Comparison of ENCODE assay signal across 21 cellular contexts in genomic region chr11:92277871-92278270, GRCh38. TPM values are rescaled to one million over a fixed set of nuclear protein-coding genes. Genes with fewer than 3 reads are reported as not detected.
"Had no signal": no experiment of that assay in that cellular context is flagged by ENCODE, and none has a peak within 500 bp of the region (broad histone marks: within the 10 kb centered on the region; RNA-seq: fewer than 3 reads in every experiment).

No MANE protein-coding gene starts in this region.

- H3K4me1 ChIP-seq: body of pancreas, left ventricle myocardium inferior, pancreas had no signal

- ATAC-seq: activated T-cell treated with anti-CD3 and anti-CD28 coated beads, Interleukin-2, amount 50 U/mL, for 72 hours; body of pancreas; natural killer cell treated with Interleukin-12 subunit alpha and Interleukin-12 subunit beta and Interleukin-15 and Interleukin-18, amount 100 ng/mL, for 72 hours; pancreas; right cardiac atrium; stimulated activated naive CD8-positive, alpha-beta T cell treated with anti-CD3 and anti-CD28 coated beads, Interleukin-15, Interleukin-2, amounts not matched to agents 100 U/mL and 50 U/mL, for 24 hours had no signal

- H3K4me3 ChIP-seq: body of pancreas, left ventricle myocardium inferior, pancreas had no signal

- H3K27ac Mint-ChIP-seq: activated CD4-positive, alpha-beta memory T cell treated with anti-CD3 and anti-CD28 coated beads for 36 hours; activated naive CD4-positive, alpha-beta T cell treated with anti-CD3 and anti-CD28 coated beads for 36 hours; activated T-cell treated with anti-CD3 and anti-CD28 coated beads, Interleukin-2, amount 50 U/mL, for 72 hours; natural killer cell treated with Interleukin-12 subunit alpha and Interleukin-12 subunit beta and Interleukin-15 and Interleukin-18, amount 100 ng/mL, for 72 hours had no signal

- H3K9me3 Mint-ChIP-seq: activated CD4-positive, alpha-beta memory T cell treated with anti-CD3 and anti-CD28 coated beads for 36 hours; activated naive CD4-positive, alpha-beta T cell treated with anti-CD3 and anti-CD28 coated beads for 36 hours had no signal

- H3K27me3 ChIP-seq: body of pancreas, pancreas had no signal

- H3K27me3 Mint-ChIP-seq: activated CD4-positive, alpha-beta memory T cell treated with anti-CD3 and anti-CD28 coated beads for 36 hours; natural killer cell treated with Interleukin-12 subunit alpha and Interleukin-12 subunit beta and Interleukin-15 and Interleukin-18, amount 100 ng/mL, for 72 hours had no signal

- H3K4me3 Mint-ChIP-seq: activated CD4-positive, alpha-beta memory T cell treated with anti-CD3 and anti-CD28 coated beads for 36 hours; activated naive CD4-positive, alpha-beta T cell treated with anti-CD3 and anti-CD28 coated beads for 36 hours; activated T-cell treated with anti-CD3 and anti-CD28 coated beads, Interleukin-2, amount 50 U/mL, for 72 hours; natural killer cell treated with Interleukin-12 subunit alpha and Interleukin-12 subunit beta and Interleukin-15 and Interleukin-18, amount 100 ng/mL, for 72 hours had no signal

- H3K36me3 ChIP-seq: left ventricle myocardium inferior, pancreas had no signal

- H3K36me3 Mint-ChIP-seq: activated CD4-positive, alpha-beta memory T cell treated with anti-CD3 and anti-CD28 coated beads for 36 hours had no signal

- FAIRE-seq: frontal cortex, pancreas had no signal

- H3K27ac ChIP-seq: body of pancreas, left ventricle myocardium inferior, pancreas had no signal

- DNase-seq: activated CD4-positive, alpha-beta memory T cell treated with anti-CD3 and anti-CD28 coated beads for 36 hours; activated CD4-positive, alpha-beta T cell treated with anti-CD3 and anti-CD28 coated beads for 48 hours; activated effector memory CD4-positive, alpha-beta T cell treated with Interleukin-2 at 50 U/mL for 16 hours; activated naive CD4-positive, alpha-beta T cell treated with anti-CD3 and anti-CD28 coated beads for 36 hours; activated T-cell treated with anti-CD3 and anti-CD28 coated beads, Interleukin-2, amount 50 U/mL, for 72 hours; body of pancreas; caudate nucleus; dermis blood vessel endothelial cell; effector CD8-positive, alpha-beta T cell; hippocampal formation; kidney glomerular epithelial cell; left ventricle myocardium inferior; midbrain; pancreas; right cardiac atrium; stimulated activated CD4-positive, alpha-beta T cell treated with anti-CD3 and anti-CD28 coated beads, Interleukin-12 subunit alpha, Interleukin-12 subunit beta, amount 100 ng/mL, for 4 hours; stimulated activated CD4-positive, alpha-beta T cell treated with anti-CD3 and anti-CD28 coated beads, Interleukin-4, amount 100 ng/mL, for 4 hours; stimulated activated naive CD8-positive, alpha-beta T cell treated with anti-CD3 and anti-CD28 coated beads, Interleukin-15, Interleukin-2, amounts not matched to agents 100 U/mL and 50 U/mL, for 24 hours; T-helper 2 cell had no signal

- H3K9me3 ChIP-seq: body of pancreas, left ventricle myocardium inferior, pancreas had no signal

RNA-seq across cellular contexts. Expression of gene FAT3, which starts 53.3 kb away (rescaled TPM):
- total RNA-seq: activated CD4-positive, alpha-beta memory T cell treated with anti-CD3 and anti-CD28 coated beads for 36 hours; activated naive CD4-positive, alpha-beta T cell treated with anti-CD3 and anti-CD28 coated beads for 36 hours; activated T-cell treated with anti-CD3 and anti-CD28 coated beads, Interleukin-2, amount 50 U/mL, for 72 hours; natural killer cell treated with Interleukin-12 subunit alpha and Interleukin-12 subunit beta and Interleukin-15 and Interleukin-18, amount 100 ng/mL, for 72 hours had no signal
